10 cellular contexts compared by ENCODE assay signal in genomic region chr17:29039764-29040598, GRCh38. TPM values are rescaled to one million over a fixed set of nuclear protein-coding genes. Genes with fewer than 3 reads are reported as not detected.
DNase-seq lines count a peak whose midpoint lies in the region; ATAC-seq and TF ChIP-seq lines count a peak whose summit lies in the region.
"Had no signal": no experiment of that assay in that cellular context is flagged by ENCODE, and none has a peak within 500 bp of the region (broad histone marks: within the 10 kb centered on the region; RNA-seq: fewer than 3 reads in every experiment).

No MANE protein-coding gene starts in this region.

- ATAC-seq in sciatic nerve: peak; percentile 20
- ATAC-seq in GM18511 (IDR thresholded peaks at IDR 0.05; ENCODE audit: unreplicated experiment): no peak
- ATAC-seq in HG03280 (IDR thresholded peaks at IDR 0.05; ENCODE audit: unreplicated experiment): no peak
- ATAC-seq: left lobe of liver had no signal

- no peak overlapping the region for H3K9ac ChIP-seq in SK-N-SH
- H3K9ac ChIP-seq in colonic mucosa (ENCODE audit: low read depth in 2 of 2, low read length in 2 of 2): no peak overlapping the region

- no peaks in the 10 kb centered on the region for H4K20me1 ChIP-seq in SK-N-SH (ENCODE audit: insufficient read depth)

- H3K79me2 ChIP-seq in SK-N-SH (ENCODE audit: insufficient read depth): no peaks in the 10 kb centered on the region

- no peak for TF ChIP-seq RAD21 in SK-N-SH (IDR thresholded peaks at IDR 0.05; ENCODE audit: low read length)

- H2AFZ ChIP-seq in SK-N-SH (ENCODE audit: low read depth): no peak overlapping the region; the same call in 1 of the 2 replicates

- H3K4me2 ChIP-seq in SK-N-SH: no peak overlapping the region

- intact Hi-C loops in sciatic nerve (cut with DNase I) (no loop called here), colonic mucosa (cut with DNase I) (no loop called here)

- H3K4me3 ChIP-seq in SK-N-SH (ENCODE audit: low read depth in 2 of 2, low read length in 1 of 2) (no peak overlapping the region), fibroblast of the aortic adventitia (ENCODE audit: low read depth, low read length) (no peak overlapping the region), colonic mucosa (no peak overlapping the region)

- H3K36me3 ChIP-seq in SK-N-SH (replicated peaks in 1 of 2; ENCODE audit: control insufficient read depth in 1 of 2, insufficient read depth in 2 of 2, low read length in 1 of 2): no peaks in the 10 kb centered on the region
- H3K36me3 ChIP-seq in colonic mucosa: no peaks in the 10 kb centered on the region

- H3K27me3 ChIP-seq in SK-N-SH (ENCODE audit: insufficient read depth): peaks cover 17% of the 10 kb centered on the region; the same call in 1 of the 2 replicates
- H3K27me3 ChIP-seq in colonic mucosa: no peaks in the 10 kb centered on the region

- peak overlapping the region in 1 of 2 experiments; percentile 25; a peak in 1 of 4 replicates for H3K27ac ChIP-seq in SK-N-SH (ENCODE audit: low read depth in 2 of 2, low read length in 1 of 2)
- H3K27ac ChIP-seq in colonic mucosa: no peak overlapping the region

- peaks cover 12% of the 10 kb centered on the region for H3F3A ChIP-seq in SK-N-SH (replicated peaks; ENCODE audit: insufficient read depth)

- POLR2A ChIA-PET in SK-N-SH (lab: Yijun Ruan, JAX): no interaction called here

- CTCF ChIA-PET in SK-N-SH (lab: Yijun Ruan, JAX): interaction anchor here (0.7 to 13.8 kb wide), 6 partner anchors 8 to 80 kb away, joined by 3 to 180 read pairs (median 4); no protein-coding TSS in a partner anchor

- H3K9me2 ChIP-seq in SK-N-SH: no peaks in the 10 kb centered on the region

- peak; percentile 55 for DNase-seq in H4 (ENCODE audit: low spot score)
- DNase-seq in SK-N-SH: no peak
- DNase-seq in fibroblast of the aortic adventitia (ENCODE audit: low read depth): peak; percentile 84
- no peak for DNase-seq in sciatic nerve (ENCODE audit: low spot score)
- DNase-seq in colonic mucosa: no peak
- DNase-seq in NCI-H1105 treated with DMSO at 0.1 percent for 48 hours (lab: John Stamatoyannopoulos, UW): no peak

- no peak for TF ChIP-seq EP300 in SK-N-SH (IDR thresholded peaks at IDR 0.05; ENCODE audit: borderline replicate concordance in 1 of 2, low read depth in 1 of 2, low read length in 1 of 2)

- TF ChIP-seq CTCF in SK-N-SH (IDR thresholded peaks at IDR 0.05) (no peak), fibroblast of the aortic adventitia (IDR thresholded peaks at IDR 0.05; ENCODE audit: insufficient read depth, low read length) (no peak), colonic mucosa (IDR thresholded peaks at IDR 0.05) (no peak)

- H3K9me3 ChIP-seq in SK-N-SH (0 out of 2 replicates have a peak, but pooled peaks cover 2% of the 10 kb centered on the region), colonic mucosa (no peaks in the 10 kb centered on the region)

- H3K4me1 ChIP-seq in SK-N-SH (ENCODE audit: control insufficient read depth in 1 of 2, insufficient read depth in 2 of 2, low read depth in 1 of 2, low read length in 1 of 2) (peaks cover 39 to 40% of the 10 kb centered on the region in 2 experiments; a peak in 3 of 4 replicates), colonic mucosa (no peaks in the 10 kb centered on the region)

- WGBS in SK-N-SH (ENCODE audit: low lambda C conversion rate): 71% methylated on average over 13 of the region's 13 CpGs

TF ChIP-seq in SK-N-SH, 30 proteins besides CTCF, POLR2A, EP300 and RAD21:
- peak; percentile 21; the same call in 1 of the 2 replicates for TF ChIP-seq FOSL2 (IDR thresholded peaks at IDR 0.05; ENCODE audit: borderline replicate concordance, low read depth)
- TF ChIP-seq NFIC (IDR thresholded peaks at IDR 0.05; ENCODE audit: borderline replicate concordance): 0 out of 2 replicates have a peak, but pooled peaks have one; percentile 24
- TF ChIP-seq ELF1 (IDR thresholded peaks at IDR 0.05): no peak

RNA-seq across cellular contexts. Expression of gene PIPOX, which starts 3.0 kb away (rescaled TPM):
- total RNA-seq in H4 (2014; rRNA removed; shearing (Covaris generic)): 0.23 and 0.58 TPM in 2 replicates
- polyA plus RNA-seq in SK-N-SH (2012; rRNA removed): 0.31 and 0.55 TPM in 2 replicates
- polyA plus RNA-seq in SK-N-SH (2012; cell fraction: cytosol; rRNA removed): 0.22 and 0.26 TPM in 2 replicates
- polyA plus RNA-seq in SK-N-SH (2012; cell fraction: nucleus; rRNA removed): 1.8 and 2.6 TPM in 2 replicates
- total RNA-seq in fibroblast of the aortic adventitia (ENCODE audit: low replicate concordance) (1.8 and 3.0 TPM in 2 replicates), sciatic nerve (1.5 TPM), colonic mucosa (1 to 10 TPM in 1 of 2 donors, under 1 TPM in 1; 0.90 to 1.4 TPM)

RNA-seq across cellular contexts. Expression of gene SEZ6, which starts 34.1 kb away (rescaled TPM):
- total RNA-seq in H4 (2014; rRNA removed; shearing (Covaris generic)): not detected in 2 replicates
- 0.12 and 0.37 TPM in 2 replicates for polyA plus RNA-seq in SK-N-SH (2012; rRNA removed)
- 0.19 and 0.43 TPM in 2 replicates for polyA plus RNA-seq in SK-N-SH (2012; cell fraction: cytosol; rRNA removed)
- polyA plus RNA-seq in SK-N-SH (2012; cell fraction: nucleus; rRNA removed): 0.34 and 0.36 TPM in 2 replicates
- total RNA-seq in fibroblast of the aortic adventitia (ENCODE audit: low replicate concordance): not detected in 2 replicates
- not detected for total RNA-seq in sciatic nerve
- under 1 TPM in 1 of 2 donors, not detected in 1; 0.37 TPM for total RNA-seq in colonic mucosa
- total RNA-seq: left lobe of liver; T-helper 1 cell treated with Interleukin-12 subunit alpha and Interleukin-12 subunit beta and Interleukin-4 antibody, amounts not matched to agents 30 ng/mL and 1 ng/mL, for 36 hours had no signal

Comparison
In these comparisons a context has a peak if more than half of its experiments do, and no peak if none do; other contexts are left out.
1. DNase-seq: peak in H4 (single experiment) and fibroblast of the aortic adventitia (single experiment); none in SK-N-SH (single experiment), sciatic nerve (single experiment), colonic mucosa (single experiment) and NCI-H1105 treated with DMSO at 0.1 percent for 48 hours (single experiment).